1 cellular context compared by ENCODE assay signal in genomic region chr19:58558623-58559274, GRCh38.
A peak's percentile ranks its signal among the peaks of the same experiment; 100 is the strongest.
TF ChIP-seq lines count a peak whose summit lies in the region.

No MANE protein-coding gene starts in this region.

TF ChIP-seq in HepG2, 621 proteins besides CTCF, POLR2A, EP300 and RAD21 (continued from another document):
- TF ChIP-seq, protein P1, sequence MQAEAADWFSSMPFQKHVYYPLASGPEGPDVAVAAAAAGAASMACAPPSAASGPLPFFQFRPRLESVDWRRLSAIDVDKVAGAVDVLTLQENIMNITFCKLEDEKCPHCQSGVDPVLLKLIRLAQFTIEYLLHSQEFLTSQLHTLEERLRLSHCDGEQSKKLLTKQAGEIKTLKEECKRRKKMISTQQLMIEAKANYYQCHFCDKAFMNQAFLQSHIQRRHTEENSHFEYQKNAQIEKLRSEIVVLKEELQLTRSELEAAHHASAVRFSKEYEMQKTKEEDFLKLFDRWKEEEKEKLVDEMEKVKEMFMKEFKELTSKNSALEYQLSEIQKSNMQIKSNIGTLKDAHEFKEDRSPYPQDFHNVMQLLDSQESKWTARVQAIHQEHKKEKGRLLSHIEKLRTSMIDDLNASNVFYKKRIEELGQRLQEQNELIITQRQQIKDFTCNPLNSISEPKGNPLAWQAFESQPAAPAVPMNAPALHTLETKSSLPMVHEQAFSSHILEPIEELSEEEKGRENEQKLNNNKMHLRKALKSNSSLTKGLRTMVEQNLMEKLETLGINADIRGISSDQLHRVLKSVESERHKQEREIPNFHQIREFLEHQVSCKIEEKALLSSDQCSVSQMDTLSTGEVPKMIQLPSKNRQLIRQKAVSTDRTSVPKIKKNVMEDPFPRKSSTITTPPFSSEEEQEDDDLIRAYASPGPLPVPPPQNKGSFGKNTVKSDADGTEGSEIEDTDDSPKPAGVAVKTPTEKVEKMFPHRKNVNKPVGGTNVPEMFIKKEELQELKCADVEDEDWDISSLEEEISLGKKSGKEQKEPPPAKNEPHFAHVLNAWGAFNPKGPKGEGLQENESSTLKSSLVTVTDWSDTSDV (CRISPR knock-in tag; IDR thresholded peaks at IDR 0.05) = peak; percentile 91
- TF ChIP-seq YY1 (IDR thresholded peaks at IDR 0.05; ENCODE audit: insufficient read depth, insufficient replicate concordance, low read depth, low read length) (peak; percentile 97), ZNF441 (CRISPR knock-in tag; IDR thresholded peaks at IDR 0.05; ENCODE audit: borderline replicate concordance) (peak; percentile 15; the same call in 1 of the 2 replicates), ZNF747 (CRISPR knock-in tag; IDR thresholded peaks at IDR 0.05; ENCODE audit: borderline replicate concordance) (peak; percentile 63; the same call in 1 of the 2 replicates)
- TF ChIP-seq, protein P2, sequence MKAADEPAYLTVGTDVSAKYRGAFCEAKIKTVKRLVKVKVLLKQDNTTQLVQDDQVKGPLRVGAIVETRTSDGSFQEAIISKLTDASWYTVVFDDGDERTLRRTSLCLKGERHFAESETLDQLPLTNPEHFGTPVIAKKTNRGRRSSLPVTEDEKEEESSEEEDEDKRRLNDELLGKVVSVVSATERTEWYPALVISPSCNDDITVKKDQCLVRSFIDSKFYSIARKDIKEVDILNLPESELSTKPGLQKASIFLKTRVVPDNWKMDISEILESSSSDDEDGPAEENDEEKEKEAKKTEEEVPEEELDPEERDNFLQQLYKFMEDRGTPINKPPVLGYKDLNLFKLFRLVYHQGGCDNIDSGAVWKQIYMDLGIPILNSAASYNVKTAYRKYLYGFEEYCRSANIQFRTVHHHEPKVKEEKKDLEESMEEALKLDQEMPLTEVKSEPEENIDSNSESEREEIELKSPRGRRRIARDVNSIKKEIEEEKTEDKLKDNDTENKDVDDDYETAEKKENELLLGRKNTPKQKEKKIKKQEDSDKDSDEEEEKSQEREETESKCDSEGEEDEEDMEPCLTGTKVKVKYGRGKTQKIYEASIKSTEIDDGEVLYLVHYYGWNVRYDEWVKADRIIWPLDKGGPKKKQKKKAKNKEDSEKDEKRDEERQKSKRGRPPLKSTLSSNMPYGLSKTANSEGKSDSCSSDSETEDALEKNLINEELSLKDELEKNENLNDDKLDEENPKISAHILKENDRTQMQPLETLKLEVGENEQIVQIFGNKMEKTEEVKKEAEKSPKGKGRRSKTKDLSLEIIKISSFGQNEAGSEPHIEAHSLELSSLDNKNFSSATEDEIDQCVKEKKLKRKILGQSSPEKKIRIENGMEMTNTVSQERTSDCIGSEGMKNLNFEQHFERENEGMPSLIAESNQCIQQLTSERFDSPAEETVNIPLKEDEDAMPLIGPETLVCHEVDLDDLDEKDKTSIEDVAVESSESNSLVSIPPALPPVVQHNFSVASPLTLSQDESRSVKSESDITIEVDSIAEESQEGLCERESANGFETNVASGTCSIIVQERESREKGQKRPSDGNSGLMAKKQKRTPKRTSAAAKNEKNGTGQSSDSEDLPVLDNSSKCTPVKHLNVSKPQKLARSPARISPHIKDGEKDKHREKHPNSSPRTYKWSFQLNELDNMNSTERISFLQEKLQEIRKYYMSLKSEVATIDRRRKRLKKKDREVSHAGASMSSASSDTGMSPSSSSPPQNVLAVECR (CRISPR knock-in tag; IDR thresholded peaks at IDR 0.05; ENCODE audit: borderline replicate concordance) = peak; percentile 64; the same call in 1 of the 2 replicates
